ENCODE assay signal across 16 cellular contexts in genomic region chr5:1028481-1029269, GRCh38. TPM values are rescaled to one million over a fixed set of nuclear protein-coding genes. Genes with fewer than 3 reads are reported as not detected.
A peak's percentile ranks its signal among the peaks of the same experiment; 100 is the strongest.
DNase-seq lines count a peak whose midpoint lies in the region; ATAC-seq and TF ChIP-seq lines count a peak whose summit lies in the region.
"Had no signal": no experiment of that assay in that cellular context is flagged by ENCODE, and none has a peak within 500 bp of the region (broad histone marks: within the 10 kb centered on the region; RNA-seq: fewer than 3 reads in every experiment).

No MANE protein-coding gene starts in this region.

- no peaks in the 10 kb centered on the region for H3K79me2 ChIP-seq in SK-N-SH (ENCODE audit: insufficient read depth)

- H3K27me3 ChIP-seq in SK-N-SH (ENCODE audit: insufficient read depth) (no peaks in the 10 kb centered on the region), psoas muscle (ENCODE audit: insufficient read depth in 3 of 3, low read length in 2 of 3) (peaks cover 0 to 55% (median 0%) of the 10 kb centered on the region in 3 donors)

- POLR2A ChIA-PET in SK-N-SH (lab: Yijun Ruan, JAX): interaction anchor here (0.6 kb wide), 1 partner anchor 94 kb away, joined by 3 read pairs; no protein-coding TSS in a partner anchor

- WGBS in SK-N-SH (ENCODE audit: low lambda C conversion rate): 48% methylated on average over 19 of the region's 26 CpGs
- WGBS in psoas muscle, 3 donors: 77 to 84% (median 78%) methylated on average over 21 to 26 of the region's 26 CpGs

- H4K20me1 ChIP-seq in SK-N-SH (ENCODE audit: insufficient read depth): no peaks in the 10 kb centered on the region

- intact Hi-C loops in psoas muscle (cut with DNase I): no loop called here

- no peaks in the 10 kb centered on the region for H3K36me3 ChIP-seq in SK-N-SH (replicated peaks in 1 of 2; ENCODE audit: control insufficient read depth in 1 of 2, insufficient read depth in 2 of 2, low read length in 1 of 2)
- H3K36me3 ChIP-seq in psoas muscle (ENCODE audit: insufficient read depth in 1 of 2, low read depth in 1 of 2): no peaks in the 10 kb centered on the region

- no peak overlapping the region for H3K9ac ChIP-seq in SK-N-SH

- H3K4me2 ChIP-seq in SK-N-SH: no peak overlapping the region

- no peak overlapping the region for H3K4me3 ChIP-seq in SK-N-SH (ENCODE audit: low read depth in 2 of 2, low read length in 1 of 2)
- no peak overlapping the region for H3K4me3 ChIP-seq in NB4 (ENCODE audit: low read depth, low read length)
- no peak overlapping the region for H3K4me3 ChIP-seq in psoas muscle

- ATAC-seq in SK-N-SH treated with all-trans-retinoic acid at 6 μM for 48 hours (no peak), left lobe of liver (peak; percentile 78), psoas muscle (no peak)

- TF ChIP-seq POLR2A in NB4 (IDR thresholded peaks at IDR 0.05; ENCODE audit: extremely low read depth, insufficient read length): no peak

- H3K27ac ChIP-seq in SK-N-SH (ENCODE audit: low read depth in 2 of 2, low read length in 1 of 2) (no peak overlapping the region), psoas muscle (no peak overlapping the region)
- H3K27ac ChIP-seq: RWPE1 had no signal

- no peak overlapping the region for H2AFZ ChIP-seq in SK-N-SH (ENCODE audit: low read depth)

- TF ChIP-seq RAD21 in SK-N-SH (IDR thresholded peaks at IDR 0.05; ENCODE audit: low read length): no peak

- H3K9me3 ChIP-seq in SK-N-SH (no peaks in the 10 kb centered on the region), psoas muscle (no peaks in the 10 kb centered on the region)

- H3K9me2 ChIP-seq in SK-N-SH: no peaks in the 10 kb centered on the region

- no peak for TF ChIP-seq EP300 in SK-N-SH (IDR thresholded peaks at IDR 0.05; ENCODE audit: borderline replicate concordance in 1 of 2, low read depth in 1 of 2, low read length in 1 of 2)

- no peaks in the 10 kb centered on the region for H3F3A ChIP-seq in SK-N-SH (replicated peaks; ENCODE audit: insufficient read depth)

- peak; percentile 29 for DNase-seq in SK-N-SH
- DNase-seq in NB4 (ENCODE audit: low read depth): peak; percentile 60
- peak; percentile 44 for DNase-seq in left lobe of liver (ENCODE audit: low spot score)
- peak; percentile 8 to 42 for DNase-seq in psoas muscle
- DNase-seq in glomerular visceral epithelial cell (ENCODE audit: extremely low spot score): no peak
- no peak for DNase-seq in HT-29 (ENCODE audit: low spot score)
- DNase-seq in activated CD8-positive, alpha-beta memory T cell treated with anti-CD3 and anti-CD28 coated beads, Interleukin-2, amount 50 U/mL, for 48 hours: no peak
- DNase-seq: COR-L47; NCI-H1092; NCI-H69; NK-92 treated with Interleukin-12 subunit alpha and Interleukin-12 subunit beta, amount 100 ng/mL, for 24 hours; OCI-M1 had no signal

- no peaks in the 10 kb centered on the region; a peak in 1 of 4 replicates for H3K4me1 ChIP-seq in SK-N-SH (ENCODE audit: control insufficient read depth in 1 of 2, insufficient read depth in 2 of 2, low read depth in 1 of 2, low read length in 1 of 2)
- no peaks in the 10 kb centered on the region for H3K4me1 ChIP-seq in psoas muscle

- CTCF ChIA-PET in SK-N-SH (lab: Yijun Ruan, JAX): interaction anchor here (0.9 to 1.6 kb wide), 4 partner anchors 13 to 146 kb away, joined by 3 to 5 read pairs (median 4); no protein-coding TSS in a partner anchor

- TF ChIP-seq CTCF in SK-N-SH (IDR thresholded peaks at IDR 0.05) (no peak), NB4 (IDR thresholded peaks at IDR 0.05; ENCODE audit: low read depth, low read length) (no peak), psoas muscle (IDR thresholded peaks at IDR 0.05) (no peak)

TF ChIP-seq in SK-N-SH, 30 proteins besides CTCF, POLR2A, EP300 and RAD21 (continues in another document):
- no peak for TF ChIP-seq ZBTB33 (IDR thresholded peaks at IDR 0.05; ENCODE audit: borderline replicate concordance, low read depth)
- TF ChIP-seq EZH2phosphoT487 (IDR thresholded peaks at IDR 0.05; ENCODE audit: borderline replicate concordance, low read depth): no peak
- no peak for TF ChIP-seq TAF1 (IDR thresholded peaks at IDR 0.05; ENCODE audit: borderline replicate concordance, low read depth, low read length)
- TF ChIP-seq CHD2 (IDR thresholded peaks at IDR 0.05; ENCODE audit: low read length, partially characterized antibody): no peak
- no peak for TF ChIP-seq USF1 (IDR thresholded peaks at IDR 0.05; ENCODE audit: borderline replicate concordance, low read depth)
- TF ChIP-seq ELF1 (IDR thresholded peaks at IDR 0.05): no peak
- TF ChIP-seq RXRA (IDR thresholded peaks at IDR 0.05; ENCODE audit: borderline replicate concordance, low read depth): no peak
- TF ChIP-seq MEF2A (IDR thresholded peaks at IDR 0.05; ENCODE audit: borderline replicate concordance, low read depth): no peak
- TF ChIP-seq SMC3 (IDR thresholded peaks at IDR 0.05; ENCODE audit: low read depth, low read length): no peak
- TF ChIP-seq YY1 (IDR thresholded peaks at IDR 0.05; ENCODE audit: low read depth): no peak
- TF ChIP-seq FOSL2 (IDR thresholded peaks at IDR 0.05; ENCODE audit: borderline replicate concordance, low read depth): no peak
- no peak for TF ChIP-seq GATA2 (CRISPR knock-in tag; IDR thresholded peaks at IDR 0.05)

TF ChIP-seq in SK-N-SH treated with all-trans-retinoic acid at 6 μM for 48 hours, 23 proteins besides CTCF, POLR2A, EP300 and RAD21:
- no peak for TF ChIP-seq CSRNP3 (CRISPR knock-in tag; IDR thresholded peaks at IDR 0.05)
- no peak for TF ChIP-seq ZNF565 (CRISPR knock-in tag; conservative IDR thresholded peaks at IDR 0.05; ENCODE audit: low read depth)
- no peak for TF ChIP-seq SNAI2 (CRISPR knock-in tag; IDR thresholded peaks at IDR 0.05)
- TF ChIP-seq ZFP3 (CRISPR knock-in tag; IDR thresholded peaks at IDR 0.05): no peak
- no peak for TF ChIP-seq PATZ1 (CRISPR knock-in tag; IDR thresholded peaks at IDR 0.05; ENCODE audit: borderline replicate concordance)
- no peak for TF ChIP-seq OSR1 (CRISPR knock-in tag; IDR thresholded peaks at IDR 0.05)
- TF ChIP-seq RARB (CRISPR knock-in tag; IDR thresholded peaks at IDR 0.05): no peak
- TF ChIP-seq ZNF8 (CRISPR knock-in tag; IDR thresholded peaks at IDR 0.05): no peak
- no peak for TF ChIP-seq GLIS3 (CRISPR knock-in tag; IDR thresholded peaks at IDR 0.05)
- no peak for TF ChIP-seq ZC3H10 (CRISPR knock-in tag; IDR thresholded peaks at IDR 0.05)
- TF ChIP-seq POU6F1 (CRISPR knock-in tag; IDR thresholded peaks at IDR 0.05; ENCODE audit: borderline replicate concordance, low read depth): no peak
- TF ChIP-seq ZNF70 (CRISPR knock-in tag; IDR thresholded peaks at IDR 0.05): no peak
- no peak for TF ChIP-seq ISL1 (CRISPR knock-in tag; IDR thresholded peaks at IDR 0.05)

RNA-seq across cellular contexts. Expression of gene NKD2, which starts 20.1 kb away (rescaled TPM):
- polyA plus RNA-seq in SK-N-SH (2012; rRNA removed) (not detected in 2 replicates), psoas muscle (under 1 TPM; 0.08 to 0.68 (median 0.35) TPM)
- not detected in 2 replicates for polyA plus RNA-seq in SK-N-SH (2012; cell fraction: cytosol; rRNA removed)
- polyA plus RNA-seq in SK-N-SH (2012; cell fraction: nucleus; rRNA removed): 0.06 TPM in 1 of 2 replicates, not detected in the other
- total RNA-seq in left lobe of liver (1.6 TPM), psoas muscle (under 1 TPM in 3 of 4 donors, not detected in 1; 0.59 to 0.96 (median 0.83) TPM)
- 5.8 and 7.5 TPM in 2 replicates for total RNA-seq in HT-29 (2014; rRNA removed; shearing (Covaris generic))
- total RNA-seq: HT1080 had no signal
- polyA plus RNA-seq: CD14-positive monocyte had no signal

Comparison
In these comparisons a context has a peak if more than half of its experiments do, and no peak if none do; other contexts are left out.
1. DNase-seq: peak in SK-N-SH (single experiment), NB4 (single experiment), left lobe of liver (single experiment) and psoas muscle (2 of 2); none in glomerular visceral epithelial cell (single experiment), HT-29 (single experiment) and activated CD8-positive, alpha-beta memory T cell treated with anti-CD3 and anti-CD28 coated beads, Interleukin-2, amount 50 U/mL, for 48 hours (single experiment).